18 cellular contexts compared by ENCODE assay signal in the genomic region with DNA sequence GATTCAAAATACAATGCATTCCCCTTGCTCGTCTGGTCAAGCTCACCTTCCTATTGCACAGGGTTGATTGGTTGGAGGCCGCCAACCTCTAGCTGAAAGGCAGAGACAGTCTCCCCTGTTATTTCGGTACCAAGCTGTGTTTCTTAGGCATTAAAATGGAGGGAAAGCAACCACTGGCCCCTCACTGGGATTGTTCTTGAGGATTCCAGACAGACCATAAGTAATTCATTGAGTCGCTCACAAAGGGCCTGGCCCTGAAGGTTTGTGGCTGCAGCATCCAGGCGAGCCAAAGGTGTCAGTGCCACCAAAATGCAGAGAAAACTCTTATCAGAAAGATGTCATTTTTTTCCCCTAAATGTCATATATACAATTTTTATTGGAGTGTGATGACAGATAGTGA.
"Had no signal": no experiment of that assay in that cellular context is flagged by ENCODE, and none has a peak within 500 bp of the region (broad histone marks: within the 10 kb centered on the region; RNA-seq: fewer than 3 reads in every experiment).

No MANE protein-coding gene starts in this region.

- FAIRE-seq: astrocyte, bronchial epithelial cell, endometrium had no signal

- H3K4me1 ChIP-seq: tibial nerve, uterus had no signal

- H3K27me3 ChIP-seq: dorsolateral prefrontal cortex, left lung, tibial nerve, uterus had no signal

- H3K27ac ChIP-seq: dorsolateral prefrontal cortex, left lung, tibial nerve, uterus, WERI-Rb-1 had no signal

- H3K9me3 ChIP-seq: left lung, tibial nerve, uterus had no signal

- DNase-seq: activated CD4-positive, alpha-beta T cell treated with anti-CD3 and anti-CD28 coated beads for 4 hours; activated naive CD4-positive, alpha-beta T cell treated with anti-CD3 and anti-CD28 coated beads, Interleukin-2, amount 50 U/mL, for 16 hours; activated T-cell treated with anti-CD3 and anti-CD28 coated beads for 4 hours; dorsolateral prefrontal cortex; kidney; left lung; mammary epithelial cell; stimulated activated CD4-positive, alpha-beta T cell treated with anti-CD3 and anti-CD28 coated beads, Interleukin-15, amount 100 ng/mL, for 24 hours; stimulated activated CD4-positive, alpha-beta T cell treated with anti-CD3 and anti-CD28 coated beads, Interleukin-4, amount 100 ng/mL, for 24 hours; stimulated activated naive CD4-positive, alpha-beta T cell treated with Interleukin-2 at 50 U/mL for 16 hours; substantia nigra; uterus; WERI-Rb-1 had no signal

- ATAC-seq: left lung had no signal

- H3K4me3 ChIP-seq: dorsolateral prefrontal cortex, left lung, tibial nerve, uterus had no signal

- H3K27ac Mint-ChIP-seq: activated T-helper 2 cell treated with anti-CD3 and anti-CD28 coated beads, Interferon-gamma antibody, Interleukin-2, Interleukin-4, amounts not matched to agents 10 μg/mL and 5 μg/mL and 100 μg/mL, durations not matched to agents 14 hours and 24 hours and 36 hours had no signal

- H3K9me3 Mint-ChIP-seq: activated T-helper 2 cell treated with anti-CD3 and anti-CD28 coated beads, Interferon-gamma antibody, Interleukin-2, Interleukin-4, amounts not matched to agents 10 μg/mL and 5 μg/mL and 100 μg/mL, durations not matched to agents 14 hours and 24 hours and 36 hours had no signal

- H3K36me3 ChIP-seq: left lung, tibial nerve, uterus, WERI-Rb-1 had no signal
